ENCODE assay signal across 20 cellular contexts in the genomic region with DNA sequence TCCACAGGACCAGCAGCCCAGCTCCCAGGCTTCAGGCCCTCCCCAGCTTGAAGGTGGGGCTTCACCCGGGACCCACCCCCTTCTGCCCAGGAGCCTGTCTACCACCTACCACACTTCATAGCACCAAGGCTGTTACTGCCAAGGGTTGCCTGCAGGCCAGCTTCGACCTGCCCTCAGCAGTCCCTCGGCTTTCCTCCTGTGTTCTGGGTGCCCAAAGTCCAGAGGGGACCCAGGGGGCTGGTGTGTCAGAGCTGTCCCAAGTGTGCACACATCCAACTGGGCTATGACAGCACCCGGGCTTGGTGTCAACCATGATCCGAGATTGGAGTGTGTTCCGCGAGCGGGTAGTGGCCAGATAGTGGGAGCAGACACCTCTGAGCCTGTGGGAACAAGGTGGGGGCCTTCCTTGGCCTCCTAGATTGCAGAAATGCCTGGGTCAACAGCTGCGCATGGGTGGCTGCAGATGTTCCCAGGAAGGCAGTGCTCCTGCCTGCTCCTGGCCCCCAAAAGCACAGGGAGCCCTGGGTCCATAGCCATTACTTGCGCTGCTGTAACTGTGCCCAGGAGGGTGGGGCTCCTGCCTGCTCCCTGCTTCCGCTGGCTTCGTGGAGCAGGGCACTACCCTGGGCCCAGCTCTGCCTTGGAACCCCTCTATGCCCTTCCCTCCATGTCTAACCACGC.
"Had no signal": no experiment of that assay in that cellular context is flagged by ENCODE, and none has a peak within 500 bp of the region (broad histone marks: within the 10 kb centered on the region; RNA-seq: fewer than 3 reads in every experiment).

No MANE protein-coding gene starts in this region.

- H3K27ac Mint-ChIP-seq: natural killer cell treated with Interleukin-12 subunit alpha and Interleukin-12 subunit beta and Interleukin-15 and Interleukin-18, amount 100 ng/mL, for 72 hours; neural progenitor cell; stimulated activated naive CD8-positive, alpha-beta T cell treated with anti-CD3 and anti-CD28 coated beads, Interleukin-15, Interleukin-2, amounts not matched to agents 100 ng/mL and 50 ng/mL, for 24 hours had no signal

- H3K4me3 ChIP-seq: dorsolateral prefrontal cortex, hepatocyte, left lung, lung, neural progenitor cell, sigmoid colon, skin epidermis, tibial artery had no signal

- ATAC-seq: left lung; natural killer cell treated with Interleukin-12 subunit alpha and Interleukin-12 subunit beta and Interleukin-15 and Interleukin-18, amount 100 ng/mL, for 72 hours had no signal

- H3K4me1 Mint-ChIP-seq: neural progenitor cell had no signal

- H3K36me3 ChIP-seq: neural progenitor cell, sigmoid colon, tibial artery had no signal

- DNase-seq: central memory CD4-positive, alpha-beta T cell; cortex of kidney; dorsolateral prefrontal cortex; effector CD8-positive, alpha-beta T cell; foreskin melanocyte; head of caudate nucleus; kidney glomerular epithelial cell; mesenchymal stem cell; midbrain; sigmoid colon; stimulated activated CD4-positive, alpha-beta T cell treated with anti-CD3 and anti-CD28 coated beads, Interleukin-2, amount 100 ng/mL, for 48 hours; tibial artery had no signal

- H3K4me1 ChIP-seq: neural progenitor cell, parathyroid adenoma, sigmoid colon, tibial artery had no signal

- H3K27me3 ChIP-seq: hepatocyte, left lung, neural progenitor cell, sigmoid colon, tibial artery had no signal

- H3K36me3 Mint-ChIP-seq: neural progenitor cell had no signal

- H3K9me3 ChIP-seq: sigmoid colon, tibial artery had no signal

- H3K9ac ChIP-seq: neural progenitor cell, parathyroid adenoma had no signal

- H3K9me3 Mint-ChIP-seq: neural progenitor cell had no signal

- H3K4me3 Mint-ChIP-seq: natural killer cell treated with Interleukin-12 subunit alpha and Interleukin-12 subunit beta and Interleukin-15 and Interleukin-18, amount 100 ng/mL, for 72 hours; neural progenitor cell; stimulated activated naive CD8-positive, alpha-beta T cell treated with anti-CD3 and anti-CD28 coated beads, Interleukin-15, Interleukin-2, amounts not matched to agents 100 ng/mL and 50 ng/mL, for 24 hours had no signal

- H2AFZ ChIP-seq: hepatocyte, neural progenitor cell, parathyroid adenoma had no signal

- H3K4me2 ChIP-seq: hepatocyte, neural progenitor cell had no signal

- H3K27ac ChIP-seq: dorsolateral prefrontal cortex, hepatocyte, neural progenitor cell, parathyroid adenoma, sigmoid colon, skin epidermis, tibial artery had no signal
